In the genomic region with DNA sequence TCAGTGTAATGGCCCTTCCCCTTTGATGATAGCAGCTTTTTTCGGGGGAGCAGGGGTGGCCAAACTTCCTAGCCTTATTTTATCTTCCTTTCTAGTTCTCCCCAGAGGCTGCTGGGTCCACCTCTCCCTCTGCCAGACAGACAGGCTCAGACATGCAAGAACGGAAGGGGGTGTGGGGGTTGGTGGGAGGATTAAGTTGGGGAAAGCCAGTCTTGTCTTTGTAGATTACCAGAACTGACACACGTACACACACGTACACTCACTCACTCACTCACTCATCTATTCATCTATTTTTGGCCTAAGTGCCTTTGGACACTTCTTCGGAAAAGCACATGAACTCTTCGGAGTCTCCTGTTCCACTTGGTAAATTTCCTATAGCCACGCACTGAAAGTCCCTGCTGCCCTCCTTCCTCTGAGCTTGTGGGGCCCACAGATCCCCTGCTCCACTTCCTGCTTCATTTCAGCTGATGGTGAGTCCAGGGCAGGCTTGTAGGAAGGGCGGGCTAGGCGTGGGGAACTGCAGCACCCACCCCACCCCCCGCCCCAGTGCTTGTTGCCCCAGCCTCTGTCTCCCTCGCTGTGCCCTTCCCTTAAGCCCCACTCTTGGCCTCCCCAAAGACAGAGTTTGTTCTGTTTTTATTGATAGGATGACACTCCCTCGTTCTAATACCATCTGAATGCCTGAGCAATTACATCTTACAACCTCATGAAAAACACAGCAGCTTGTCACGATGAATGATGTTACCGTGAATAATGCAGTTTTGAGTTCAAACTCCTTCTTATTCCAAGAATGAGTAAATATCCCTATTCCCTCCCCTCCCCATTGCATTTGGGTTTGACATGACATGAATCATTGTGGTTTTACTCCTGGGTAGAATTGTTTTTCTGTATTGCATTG, we compare ENCODE assay signal across 1 cellular context.
TF ChIP-seq lines count a peak whose summit lies in the region.

No MANE protein-coding gene starts in this region.

TF ChIP-seq in K562, 482 proteins besides CTCF, POLR2A, EP300 and RAD21 (continued from another document and continues in another):
- TF ChIP-seq ZBTB11 (CRISPR knock-in tag; IDR thresholded peaks at IDR 0.05) (peak in 1 of 3 experiments; percentile 32; a peak in 2 of 6 replicates), ZNF263 (CRISPR knock-in tag; IDR thresholded peaks at IDR 0.05; ENCODE audit: borderline replicate concordance) (no peak), NFIC (IDR thresholded peaks at IDR 0.05) (peak; percentile 36), SAP30 (IDR thresholded peaks at IDR 0.05; ENCODE audit: borderline replicate concordance, insufficient read depth, low read depth, low read length, poor library complexity, severe bottlenecking) (peak; percentile 57), MLLT1 (IDR thresholded peaks at IDR 0.05) (peak in 1 of 2 experiments; percentile 14; a peak in 1 of 4 replicates), ZNF655 (CRISPR knock-in tag; IDR thresholded peaks at IDR 0.05) (0 out of 2 replicates have a peak, but pooled peaks have one; percentile 29), BRD9 (IDR thresholded peaks at IDR 0.05; ENCODE audit: low read depth, partially characterized antibody) (peak; percentile 19), JUN (IDR thresholded peaks at IDR 0.05; ENCODE audit: borderline replicate concordance, low read depth, low read length) (peak; percentile 19; the same call in 1 of the 2 replicates), JUN (CRISPR knock-in tag; IDR thresholded peaks at IDR 0.05; ENCODE audit: borderline replicate concordance) (no peak), ZNF165 (CRISPR knock-in tag; IDR thresholded peaks at IDR 0.05; ENCODE audit: borderline replicate concordance) (no peak), ATF3 (IDR thresholded peaks at IDR 0.05) (peak; percentile 59), ATF3 (CRISPR knock-in tag; conservative IDR thresholded peaks at IDR 0.05) (no peak), SMARCE1 (IDR thresholded peaks at IDR 0.05) (peak; percentile 27; the same call in 1 of the 2 replicates), ZNF695 (CRISPR knock-in tag; IDR thresholded peaks at IDR 0.05) (no peak), PHF8 (IDR thresholded peaks at IDR 0.05; ENCODE audit: borderline replicate concordance, low read length) (peak; percentile 57; the same call in 1 of the 2 replicates), GABPA (tag; conservative IDR thresholded peaks at IDR 0.05; ENCODE audit: low read depth) (peak; percentile 67), HOMEZ (CRISPR knock-in tag; IDR thresholded peaks at IDR 0.05) (no peak), TAF9B (IDR thresholded peaks at IDR 0.05; ENCODE audit: partially characterized antibody) (peak; percentile 22), E2F6 (IDR thresholded peaks at IDR 0.05; ENCODE audit: borderline replicate concordance in 1 of 2, extremely low read depth in 1 of 2, insufficient read depth in 1 of 2, insufficient read length in 1 of 2, low read depth in 1 of 2, low read length in 1 of 2, poor library complexity in 1 of 2, severe bottlenecking in 1 of 2) (peak in 1 of 2 experiments; percentile 62), NR2F6 (CRISPR knock-in tag; IDR thresholded peaks at IDR 0.05) (no peak), EHMT2 (IDR thresholded peaks at IDR 0.05) (no peak; the same call in 1 of the 2 replicates), CBFA2T3 (IDR thresholded peaks at IDR 0.05) (peak; percentile 79), SUPT5H (IDR thresholded peaks at IDR 0.05) (peak; percentile 61; the same call in 1 of the 2 replicates), MEF2D (tag; conservative IDR thresholded peaks at IDR 0.05; ENCODE audit: low read depth) (peak; percentile 90), LEF1 (IDR thresholded peaks at IDR 0.05) (peak; percentile 82), KLF16 (IDR thresholded peaks at IDR 0.05) (no peak; the same call in 1 of the 2 replicates), TCF3 (CRISPR knock-in tag; IDR thresholded peaks at IDR 0.05) (peak; percentile 70), KDM2B (CRISPR knock-in tag; IDR thresholded peaks at IDR 0.05) (no peak), HLTF (IDR thresholded peaks at IDR 0.05) (no peak), HMBOX1 (IDR thresholded peaks at IDR 0.05) (peak; percentile 94), ASH1L (IDR thresholded peaks at IDR 0.05; ENCODE audit: borderline replicate concordance, low read depth, partially characterized antibody) (peak; percentile 26), YY1 (IDR thresholded peaks at IDR 0.05; ENCODE audit: borderline replicate concordance in 1 of 3, control insufficient read depth in 1 of 3, extremely low read depth in 1 of 3, insufficient read depth in 3 of 3, insufficient read length in 1 of 3, insufficient replicate concordance in 2 of 3, low read depth in 1 of 3, low read length in 2 of 3) (peak in 1 of 3 experiments; percentile 35), TARDBP (IDR thresholded peaks at IDR 0.05) (no peak), ZNF197 (CRISPR knock-in tag; IDR thresholded peaks at IDR 0.05; ENCODE audit: low read depth) (peak; percentile 90), ILK (tag; IDR thresholded peaks at IDR 0.05; ENCODE audit: borderline replicate concordance, low read depth) (0 out of 2 replicates have a peak, but pooled peaks have one; percentile 5), ZNF175 (CRISPR knock-in tag; IDR thresholded peaks at IDR 0.05; ENCODE audit: low read depth) (no peak; the same call in 1 of the 2 replicates), L3MBTL2 (IDR thresholded peaks at IDR 0.05) (no peak), LARP7 (IDR thresholded peaks at IDR 0.05) (no peak), ZNF431 (CRISPR knock-in tag; IDR thresholded peaks at IDR 0.05) (peak; percentile 32; the same call in 1 of the 2 replicates), ZNF395 (CRISPR knock-in tag; IDR thresholded peaks at IDR 0.05) (peak; percentile 91)
- TF ChIP-seq, protein P1, sequence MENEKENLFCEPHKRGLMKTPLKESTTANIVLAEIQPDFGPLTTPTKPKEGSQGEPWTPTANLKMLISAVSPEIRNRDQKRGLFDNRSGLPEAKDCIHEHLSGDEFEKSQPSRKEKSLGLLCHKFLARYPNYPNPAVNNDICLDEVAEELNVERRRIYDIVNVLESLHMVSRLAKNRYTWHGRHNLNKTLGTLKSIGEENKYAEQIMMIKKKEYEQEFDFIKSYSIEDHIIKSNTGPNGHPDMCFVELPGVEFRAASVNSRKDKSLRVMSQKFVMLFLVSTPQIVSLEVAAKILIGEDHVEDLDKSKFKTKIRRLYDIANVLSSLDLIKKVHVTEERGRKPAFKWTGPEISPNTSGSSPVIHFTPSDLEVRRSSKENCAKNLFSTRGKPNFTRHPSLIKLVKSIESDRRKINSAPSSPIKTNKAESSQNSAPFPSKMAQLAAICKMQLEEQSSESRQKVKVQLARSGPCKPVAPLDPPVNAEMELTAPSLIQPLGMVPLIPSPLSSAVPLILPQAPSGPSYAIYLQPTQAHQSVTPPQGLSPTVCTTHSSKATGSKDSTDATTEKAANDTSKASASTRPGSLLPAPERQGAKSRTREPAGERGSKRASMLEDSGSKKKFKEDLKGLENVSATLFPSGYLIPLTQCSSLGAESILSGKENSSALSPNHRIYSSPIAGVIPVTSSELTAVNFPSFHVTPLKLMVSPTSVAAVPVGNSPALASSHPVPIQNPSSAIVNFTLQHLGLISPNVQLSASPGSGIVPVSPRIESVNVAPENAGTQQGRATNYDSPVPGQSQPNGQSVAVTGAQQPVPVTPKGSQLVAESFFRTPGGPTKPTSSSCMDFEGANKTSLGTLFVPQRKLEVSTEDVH (IDR thresholded peaks at IDR 0.05; ENCODE audit: low read depth, partially characterized antibody): no peak
- TF ChIP-seq, protein P2, sequence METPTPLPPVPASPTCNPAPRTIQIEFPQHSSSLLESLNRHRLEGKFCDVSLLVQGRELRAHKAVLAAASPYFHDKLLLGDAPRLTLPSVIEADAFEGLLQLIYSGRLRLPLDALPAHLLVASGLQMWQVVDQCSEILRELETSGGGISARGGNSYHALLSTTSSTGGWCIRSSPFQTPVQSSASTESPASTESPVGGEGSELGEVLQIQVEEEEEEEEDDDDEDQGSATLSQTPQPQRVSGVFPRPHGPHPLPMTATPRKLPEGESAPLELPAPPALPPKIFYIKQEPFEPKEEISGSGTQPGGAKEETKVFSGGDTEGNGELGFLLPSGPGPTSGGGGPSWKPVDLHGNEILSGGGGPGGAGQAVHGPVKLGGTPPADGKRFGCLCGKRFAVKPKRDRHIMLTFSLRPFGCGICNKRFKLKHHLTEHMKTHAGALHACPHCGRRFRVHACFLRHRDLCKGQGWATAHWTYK (CRISPR knock-in tag; IDR thresholded peaks at IDR 0.05): no peak; the same call in 1 of the 2 replicates
